ENCODE assay signal across 12 cellular contexts in genomic region chr1:160781129-160781808, GRCh38. TPM values are rescaled to one million over a fixed set of nuclear protein-coding genes. Genes with fewer than 3 reads are reported as not detected.
A peak's percentile ranks its signal among the peaks of the same experiment; 100 is the strongest.
DNase-seq lines count a peak whose midpoint lies in the region; ATAC-seq and TF ChIP-seq lines count a peak whose summit lies in the region.
"Had no signal": no experiment of that assay in that cellular context is flagged by ENCODE, and none has a peak within 500 bp of the region (broad histone marks: within the 10 kb centered on the region; RNA-seq: fewer than 3 reads in every experiment).

No MANE protein-coding gene starts in this region.

- peaks cover 16 to 21% (median 19%) of the 10 kb centered on the region in 3 donors for H3K4me1 Mint-ChIP-seq in CD8-positive, alpha-beta memory T cell
- H3K4me1 Mint-ChIP-seq in dendritic cell treated with granulocyte-macrophage colony-stimulating factor and Interleukin-4, amounts not matched to agents 40 ng/mL and 50 ng/mL, for 4 days (ENCODE audit: low read depth), result peaks cover 37% of the 10 kb centered on the region
- no peaks in the 10 kb centered on the region for H3K4me1 Mint-ChIP-seq in osteocyte (ENCODE audit: unreplicated experiment)

- H3K27ac ChIP-seq in CD8-positive, alpha-beta memory T cell (ENCODE audit: low read depth, low read length), result no peak overlapping the region
- no peak overlapping the region for H3K27ac ChIP-seq in gastrocnemius medialis
- H3K27ac ChIP-seq: right atrium auricular region had no signal

- ATAC-seq in gastrocnemius medialis, result no peak
- no peak for ATAC-seq in HG02840 (IDR thresholded peaks at IDR 0.05; ENCODE audit: low FRiP score, unreplicated experiment)

- no peak for TF ChIP-seq CTCF in osteocyte (IDR thresholded peaks at IDR 0.05)
- TF ChIP-seq CTCF in gastrocnemius medialis (IDR thresholded peaks at IDR 0.05 in 4 of 5, conservative IDR thresholded peaks at IDR 0.05 in 1 of 5), result no peak

- no peaks in the 10 kb centered on the region for H3K36me3 ChIP-seq in CD8-positive, alpha-beta memory T cell (ENCODE audit: insufficient read depth, low read length)
- H3K36me3 ChIP-seq in gastrocnemius medialis, result no peaks in the 10 kb centered on the region
- H3K36me3 ChIP-seq: right atrium auricular region had no signal

- H3K27me3 ChIP-seq in CD8-positive, alpha-beta memory T cell (ENCODE audit: insufficient read depth, low read length, poor library complexity, severe bottlenecking), result no peaks in the 10 kb centered on the region
- no peaks in the 10 kb centered on the region for H3K27me3 ChIP-seq in gastrocnemius medialis
- H3K27me3 ChIP-seq: right atrium auricular region had no signal

- CTCF ChIA-PET in CD8-positive, alpha-beta memory T cell (lab: Charles Lee), result interaction anchor here (0.6 to 10.5 kb wide), 14 partner anchors 9 to 172 kb away, joined by 3 to 77 read pairs (median 4); partner anchors contain the start of genes ITLN2 and LY9

- H3K9me3 ChIP-seq in CD8-positive, alpha-beta memory T cell (ENCODE audit: low read length), result no peaks in the 10 kb centered on the region
- no peaks in the 10 kb centered on the region for H3K9me3 ChIP-seq in gastrocnemius medialis
- H3K9me3 ChIP-seq: right atrium auricular region had no signal

- TF ChIP-seq POLR2A in gastrocnemius medialis (IDR thresholded peaks at IDR 0.05), result no peak

- H3K27me3 Mint-ChIP-seq in CD8-positive, alpha-beta memory T cell, result no peaks in the 10 kb centered on the region
- no peaks in the 10 kb centered on the region for H3K27me3 Mint-ChIP-seq in dendritic cell treated with granulocyte-macrophage colony-stimulating factor and Interleukin-4, amounts not matched to agents 40 ng/mL and 50 ng/mL, for 4 days
- H3K27me3 Mint-ChIP-seq in osteocyte (ENCODE audit: unreplicated experiment), result no peaks in the 10 kb centered on the region

- peak overlapping the region in 5 of 8 donors; percentile 63 to 95 (median 84) for H3K27ac Mint-ChIP-seq in CD8-positive, alpha-beta memory T cell
- peak overlapping the region; percentile 42 for H3K27ac Mint-ChIP-seq in dendritic cell treated with granulocyte-macrophage colony-stimulating factor and Interleukin-4, amounts not matched to agents 40 ng/mL and 50 ng/mL, for 4 days
- no peak overlapping the region for H3K27ac Mint-ChIP-seq in osteocyte (ENCODE audit: unreplicated experiment)

- no peaks in the 10 kb centered on the region for H3K36me3 Mint-ChIP-seq in CD8-positive, alpha-beta memory T cell
- no peaks in the 10 kb centered on the region for H3K36me3 Mint-ChIP-seq in dendritic cell treated with granulocyte-macrophage colony-stimulating factor and Interleukin-4, amounts not matched to agents 40 ng/mL and 50 ng/mL, for 4 days (ENCODE audit: low read depth)
- no peaks in the 10 kb centered on the region for H3K36me3 Mint-ChIP-seq in osteocyte (ENCODE audit: unreplicated experiment)

- H3K4me3 Mint-ChIP-seq in CD8-positive, alpha-beta memory T cell, result peak overlapping the region in 3 of 7 donors; percentile 1 to 67 (median 12)
- no peak overlapping the region for H3K4me3 Mint-ChIP-seq in dendritic cell treated with granulocyte-macrophage colony-stimulating factor and Interleukin-4, amounts not matched to agents 40 ng/mL and 50 ng/mL, for 4 days
- no peak overlapping the region for H3K4me3 Mint-ChIP-seq in osteocyte (ENCODE audit: unreplicated experiment)

- no peak for DNase-seq in CD8-positive, alpha-beta memory T cell
- DNase-seq in NCI-H2029 (lab: John Stamatoyannopoulos, UW), result peak; percentile 34
- peak; percentile 51 for DNase-seq in osteocyte (ENCODE audit: extremely low spot score, unreplicated experiment)
- DNase-seq in central memory CD4-positive, alpha-beta T cell, result no peak
- DNase-seq in DMS79 treated with DMSO at 0.1 percent for 48 hours (lab: John Stamatoyannopoulos, UW), result no peak
- DNase-seq in gastrocnemius medialis, result no peak
- DNase-seq: activated CD8-positive, alpha-beta memory T cell treated with anti-CD3 and anti-CD28 coated beads, Interleukin-2, amount 50 U/mL, for 48 hours; KBM-7; NCI-H82 had no signal

- in situ Hi-C loops in gastrocnemius medialis (cut with MboI; ENCODE audit: low sequenced_read_pairs in 4 of 4), result no loop called here

- H3K4me1 ChIP-seq in CD8-positive, alpha-beta memory T cell (ENCODE audit: insufficient read depth, low read length), result peaks cover 7% of the 10 kb centered on the region
- H3K4me1 ChIP-seq in gastrocnemius medialis, result no peaks in the 10 kb centered on the region
- H3K4me1 ChIP-seq: right atrium auricular region had no signal

- H3K4me3 ChIP-seq in CD8-positive, alpha-beta memory T cell (ENCODE audit: low read length), result no peak overlapping the region
- H3K4me3 ChIP-seq in gastrocnemius medialis, result no peak overlapping the region
- H3K4me3 ChIP-seq: right atrium auricular region had no signal

- no peaks in the 10 kb centered on the region for H3K9me3 Mint-ChIP-seq in CD8-positive, alpha-beta memory T cell
- H3K9me3 Mint-ChIP-seq in dendritic cell treated with granulocyte-macrophage colony-stimulating factor and Interleukin-4, amounts not matched to agents 40 ng/mL and 50 ng/mL, for 4 days, result no peaks in the 10 kb centered on the region
- no peaks in the 10 kb centered on the region for H3K9me3 Mint-ChIP-seq in osteocyte (ENCODE audit: unreplicated experiment)

- intact Hi-C loops in dendritic cell treated with granulocyte-macrophage colony-stimulating factor and Interleukin-4, amounts not matched to agents 40 ng/mL and 50 ng/mL, for 4 days (cut with micrococcal nuclease), result no loop called here
- intact Hi-C loops in gastrocnemius medialis (cut with DNase I; ENCODE audit: low total_unique reads), result no loop called here

- POLR2A ChIA-PET in CD8-positive, alpha-beta memory T cell (lab: Charles Lee), result interaction anchor here (1.0 to 1.4 kb wide), 2 partner anchors 15 kb away, joined by 3 to 5 read pairs; partner anchors contain the start of gene LY9

RNA-seq across cellular contexts. Expression of gene LY9, which starts 14.7 kb away (rescaled TPM):
- 10 to 100 TPM; 16.4 to 16.5 TPM for total RNA-seq in CD8-positive, alpha-beta memory T cell
- polyA plus RNA-seq in CD8-positive, alpha-beta memory T cell, result 206 TPM
- total RNA-seq in osteocyte (not detected in 2 replicates), gastrocnemius medialis (not detected)

RNA-seq across cellular contexts. Expression of gene SLAMF7, which starts 42.2 kb away (rescaled TPM):
- 10 to 100 TPM; 79.5 to 97.4 TPM for total RNA-seq in CD8-positive, alpha-beta memory T cell
- 165 TPM for polyA plus RNA-seq in CD8-positive, alpha-beta memory T cell
- not detected in 2 replicates for total RNA-seq in osteocyte
- under 1 TPM in 1 of 4 donors, not detected in 3; 0.81 TPM for total RNA-seq in gastrocnemius medialis

Comparison
In these comparisons a context has a peak if more than half of its experiments do, and no peak if none do; other contexts are left out.
1. DNase-seq: peak in NCI-H2029 (single experiment) and osteocyte (single experiment); none in CD8-positive, alpha-beta memory T cell (0 of 5), central memory CD4-positive, alpha-beta T cell (single experiment), DMS79 treated with DMSO at 0.1 percent for 48 hours (single experiment) and gastrocnemius medialis (0 of 2).
2. RNA of gene LY9, which starts 14.7 kb away (total RNA-seq): 16.4 to 16.5 TPM in CD8-positive, alpha-beta memory T cell; not detected in gastrocnemius medialis and not detected in osteocyte; every median in the first group is over 10 times any median in the second.
3. RNA of gene SLAMF7, which starts 42.2 kb away (total RNA-seq): 79.5 to 97.4 TPM in CD8-positive, alpha-beta memory T cell; 0.81 TPM in gastrocnemius medialis and not detected in osteocyte; every median in the first group is over 10 times any median in the second.